In the genomic region with DNA sequence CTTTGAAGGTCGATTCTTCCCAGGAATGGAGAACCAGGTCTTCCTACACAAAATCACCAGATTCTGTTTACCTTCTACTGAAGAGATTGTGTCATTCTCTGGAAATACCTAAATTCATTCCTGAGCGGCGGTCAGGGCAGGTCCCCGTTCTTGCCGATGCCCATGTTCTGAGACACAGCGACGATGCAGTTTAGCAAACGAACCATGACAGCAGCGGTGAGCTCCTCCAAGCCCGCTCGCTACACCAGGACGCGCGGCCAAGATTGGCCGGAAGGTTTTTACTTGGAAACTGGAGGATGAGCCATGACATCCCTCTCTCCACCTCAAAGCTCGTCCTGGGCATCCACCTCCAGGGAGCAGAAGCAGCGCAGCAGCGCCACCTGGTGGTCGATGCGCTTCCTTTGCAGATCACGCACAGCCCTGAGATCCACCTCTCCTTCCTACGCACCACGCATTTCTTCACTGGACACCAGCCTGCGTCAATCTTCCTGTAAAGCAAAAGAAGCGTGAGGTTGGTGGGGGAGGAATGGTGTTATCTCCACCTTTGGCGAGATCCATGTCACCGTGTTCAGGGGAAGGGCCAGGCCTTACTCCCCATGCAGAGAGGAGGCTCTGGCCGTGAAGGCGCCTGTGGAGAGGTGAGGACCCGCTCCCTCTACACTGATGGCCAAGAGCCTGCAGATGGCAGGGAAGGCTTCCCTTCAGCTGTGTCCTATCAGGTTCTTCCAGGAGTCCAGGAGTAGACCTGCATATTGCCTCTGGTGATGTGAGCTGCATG, we compare ENCODE assay signal across 8 cellular contexts. TPM values are rescaled to one million over a fixed set of nuclear protein-coding genes. Genes with fewer than 3 reads are reported as not detected.
A peak's percentile ranks its signal among the peaks of the same experiment; 100 is the strongest.
DNase-seq lines count a peak whose midpoint lies in the region; ATAC-seq and TF ChIP-seq lines count a peak whose summit lies in the region.

No MANE protein-coding gene starts in this region.

- CTCF ChIA-PET in AG04449 (lab: Yijun Ruan, JAX), result interaction anchor here (0.6 to 9.8 kb wide), 55 partner anchors 12 to 452 kb away, joined by 3 to 286 read pairs (median 4); partner anchors contain the start of genes MICA and PSORS1C2

- peak overlapping the region; percentile 38 for H3K4me3 ChIP-seq in AG04449 (ENCODE audit: low read depth, low read length)
- H3K4me3 ChIP-seq in epithelial cell of esophagus (ENCODE audit: low read length), result no peak overlapping the region

- DNase-seq in AG04449 (ENCODE audit: low read depth, low spot score) (peak; percentile 42), HPDE6-E6E7 (ENCODE audit: extremely low spot score) (peak; percentile 85), NOMO-1 treated with dmso at 0.1 percent for 144 hours (lab: John Stamatoyannopoulos, UW; ENCODE audit: unreplicated experiment) (peak; percentile 58), epithelial cell of esophagus (ENCODE audit: low read depth) (peak; percentile 90), mucosa of gallbladder (ENCODE audit: low spot score) (peak; percentile 93)
- peak; percentile 87 for DNase-seq in activated CD8-positive, alpha-beta memory T cell treated with anti-CD3 and anti-CD28 coated beads, Interleukin-2, amount 50 U/mL, for 4 hours
- peak; percentile 65 to 83 for DNase-seq in stimulated activated CD8-positive, alpha-beta memory T cell treated with anti-CD3 and anti-CD28 coated beads, Interleukin-4, amount 100 ng/mL, for 1 hour (ENCODE audit: low read depth in 2 of 2, low spot score in 1 of 2)

- peak; percentile 66 for ATAC-seq in GM18868 (IDR thresholded peaks at IDR 0.05; ENCODE audit: unreplicated experiment)

- TF ChIP-seq CTCF in AG04449 (IDR thresholded peaks at IDR 0.05; ENCODE audit: insufficient read depth, low read length, missing control alignments) (peak; percentile 99), epithelial cell of esophagus (IDR thresholded peaks at IDR 0.05; ENCODE audit: insufficient read depth, low read depth, low read length, missing control alignments) (peak; percentile 96)

- POLR2A ChIA-PET in AG04449 (lab: Yijun Ruan, JAX), result interaction anchor here (1.7 kb wide), 1 partner anchor 170 kb away, joined by 5 read pairs; no protein-coding TSS in a partner anchor

RNA-seq across cellular contexts. Expression of gene HLA-B, which starts 9.9 kb away (rescaled TPM):
- 1,432 TPM for total RNA-seq in mucosa of gallbladder

RNA-seq across cellular contexts. Expression of gene MICA, which starts 36.5 kb away (rescaled TPM):
- 31.7 TPM for total RNA-seq in mucosa of gallbladder

Comparison
In these comparisons a context has a peak if more than half of its experiments do, and no peak if none do; other contexts are left out.
1. DNase-seq: peak in every context shown above with its lines; median percentile 93 in mucosa of gallbladder; 90 in epithelial cell of esophagus; 87 in activated CD8-positive, alpha-beta memory T cell treated with anti-CD3 and anti-CD28 coated beads, Interleukin-2, amount 50 U/mL, for 4 hours; 85 in HPDE6-E6E7; 74 in stimulated activated CD8-positive, alpha-beta memory T cell treated with anti-CD3 and anti-CD28 coated beads, Interleukin-4, amount 100 ng/mL, for 1 hour; 58 in NOMO-1 treated with dmso at 0.1 percent for 144 hours; 42 in AG04449.